ENCODE assay signal across 1 cellular context in the genomic region with DNA sequence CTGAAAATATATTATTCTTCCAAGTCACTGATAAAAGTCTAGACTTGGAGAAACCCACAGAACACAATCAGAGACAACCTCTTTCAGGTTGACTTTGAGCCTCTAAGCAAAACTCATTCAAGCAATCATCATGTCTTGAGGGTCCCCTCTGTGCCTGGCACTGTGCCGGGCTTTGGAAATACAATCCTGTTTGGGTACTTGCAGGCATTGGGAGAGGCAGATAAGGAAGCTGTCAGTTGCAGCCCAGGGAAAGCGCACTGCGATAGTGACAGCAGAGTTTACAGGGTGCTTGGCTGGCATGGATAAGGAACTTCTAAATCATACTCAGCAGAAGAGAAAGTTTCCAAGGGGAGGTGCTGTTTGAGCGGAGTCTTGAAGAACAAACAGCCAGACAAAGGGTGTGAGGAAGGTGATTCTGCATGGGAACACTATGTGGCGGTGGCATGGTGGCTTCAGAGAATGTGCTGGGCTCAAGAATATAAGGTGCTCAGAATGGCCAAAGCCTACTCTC.
TF ChIP-seq lines count a peak whose summit lies in the region.

No MANE protein-coding gene starts in this region.

TF ChIP-seq in K562, 482 proteins besides CTCF, POLR2A, EP300 and RAD21 (continued from another document and continues in another):
- TF ChIP-seq, protein P1, sequence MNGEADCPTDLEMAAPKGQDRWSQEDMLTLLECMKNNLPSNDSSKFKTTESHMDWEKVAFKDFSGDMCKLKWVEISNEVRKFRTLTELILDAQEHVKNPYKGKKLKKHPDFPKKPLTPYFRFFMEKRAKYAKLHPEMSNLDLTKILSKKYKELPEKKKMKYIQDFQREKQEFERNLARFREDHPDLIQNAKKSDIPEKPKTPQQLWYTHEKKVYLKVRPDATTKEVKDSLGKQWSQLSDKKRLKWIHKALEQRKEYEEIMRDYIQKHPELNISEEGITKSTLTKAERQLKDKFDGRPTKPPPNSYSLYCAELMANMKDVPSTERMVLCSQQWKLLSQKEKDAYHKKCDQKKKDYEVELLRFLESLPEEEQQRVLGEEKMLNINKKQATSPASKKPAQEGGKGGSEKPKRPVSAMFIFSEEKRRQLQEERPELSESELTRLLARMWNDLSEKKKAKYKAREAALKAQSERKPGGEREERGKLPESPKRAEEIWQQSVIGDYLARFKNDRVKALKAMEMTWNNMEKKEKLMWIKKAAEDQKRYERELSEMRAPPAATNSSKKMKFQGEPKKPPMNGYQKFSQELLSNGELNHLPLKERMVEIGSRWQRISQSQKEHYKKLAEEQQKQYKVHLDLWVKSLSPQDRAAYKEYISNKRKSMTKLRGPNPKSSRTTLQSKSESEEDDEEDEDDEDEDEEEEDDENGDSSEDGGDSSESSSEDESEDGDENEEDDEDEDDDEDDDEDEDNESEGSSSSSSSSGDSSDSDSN (IDR thresholded peaks at IDR 0.05; ENCODE audit: borderline replicate concordance in 1 of 2, low read depth in 2 of 2, low read length in 2 of 2), result 0 out of 4 replicates have a peak, but pooled peaks of 1 of the 2 experiments have one; percentile 41
- 0 out of 2 replicates have a peak, but pooled peaks have one; percentile 58 for TF ChIP-seq ZNF766 (CRISPR knock-in tag; conservative IDR thresholded peaks at IDR 0.05)
- TF ChIP-seq SMARCA5 (IDR thresholded peaks at IDR 0.05), result no peak
- TF ChIP-seq GATAD2B (IDR thresholded peaks at IDR 0.05; ENCODE audit: borderline replicate concordance), result 0 out of 2 replicates have a peak, but pooled peaks have one; percentile 29
- peak; percentile 98 for TF ChIP-seq CBFA2T2 (conservative IDR thresholded peaks at IDR 0.05)
- no peak for TF ChIP-seq NELFE (IDR thresholded peaks at IDR 0.05; ENCODE audit: insufficient read depth, insufficient read length)
- TF ChIP-seq CC2D1A (IDR thresholded peaks at IDR 0.05), result peak; percentile 90; the same call in 1 of the 2 replicates
- peak; percentile 22; the same call in 1 of the 2 replicates for TF ChIP-seq CXXC5 (CRISPR knock-in tag; IDR thresholded peaks at IDR 0.05)
- no peak for TF ChIP-seq NUFIP1 (IDR thresholded peaks at IDR 0.05; ENCODE audit: partially characterized antibody)
- TF ChIP-seq CREM (IDR thresholded peaks at IDR 0.05; ENCODE audit: low read depth), result peak; percentile 50; the same call in 1 of the 2 replicates
- TF ChIP-seq IRF1 (CRISPR knock-in tag; IDR thresholded peaks at IDR 0.05; ENCODE audit: borderline replicate concordance), result no peak
- no peak for TF ChIP-seq PHF21A (IDR thresholded peaks at IDR 0.05; ENCODE audit: borderline replicate concordance, low read depth)
- TF ChIP-seq TFAP4 (CRISPR knock-in tag; IDR thresholded peaks at IDR 0.05; ENCODE audit: borderline replicate concordance), result peak; percentile 37; the same call in 1 of the 2 replicates
- peak in 1 of 2 experiments; percentile 90; a peak in 2 of 4 replicates for TF ChIP-seq ZMIZ1 (IDR thresholded peaks at IDR 0.05; ENCODE audit: low read depth in 2 of 2, low read length in 2 of 2)
- TF ChIP-seq ZFX (CRISPR knock-in tag; IDR thresholded peaks at IDR 0.05), result no peak
- TF ChIP-seq MYC (IDR thresholded peaks at IDR 0.05; ENCODE audit: low read depth, low read length), result peak; percentile 18; the same call in 1 of the 2 replicates
- TF ChIP-seq MYC (CRISPR knock-in tag; IDR thresholded peaks at IDR 0.05; ENCODE audit: borderline replicate concordance, low read depth), result no peak
- TF ChIP-seq GTF3C2 (IDR thresholded peaks at IDR 0.05; ENCODE audit: borderline replicate concordance, extremely low read depth, insufficient read length), result no peak
- peak; percentile 79 for TF ChIP-seq BCOR (IDR thresholded peaks at IDR 0.05)
- TF ChIP-seq CLOCK (CRISPR knock-in tag; IDR thresholded peaks at IDR 0.05; ENCODE audit: borderline replicate concordance), result no peak
- TF ChIP-seq SETDB1 (IDR thresholded peaks at IDR 0.05; ENCODE audit: low read length), result no peak
- TF ChIP-seq CSDE1 (IDR thresholded peaks at IDR 0.05), result no peak
- TF ChIP-seq MAFF (IDR thresholded peaks at IDR 0.05; ENCODE audit: low read length), result 0 out of 2 replicates have a peak, but pooled peaks have one; percentile 7
- no peak for TF ChIP-seq TCF7 (IDR thresholded peaks at IDR 0.05; ENCODE audit: borderline replicate concordance)
- TF ChIP-seq PBX2 (CRISPR knock-in tag; IDR thresholded peaks at IDR 0.05; ENCODE audit: low read depth), result no peak
- peak; percentile 86 for TF ChIP-seq PBX2 (tag; conservative IDR thresholded peaks at IDR 0.05; ENCODE audit: low read depth)
- TF ChIP-seq TAF1 (IDR thresholded peaks at IDR 0.05; ENCODE audit: control insufficient read depth, extremely low read depth, insufficient read depth, low read length, severe bottlenecking), result peak; percentile 21
- TF ChIP-seq NR2F6 (CRISPR knock-in tag; IDR thresholded peaks at IDR 0.05), result no peak
- TF ChIP-seq, protein P2, sequence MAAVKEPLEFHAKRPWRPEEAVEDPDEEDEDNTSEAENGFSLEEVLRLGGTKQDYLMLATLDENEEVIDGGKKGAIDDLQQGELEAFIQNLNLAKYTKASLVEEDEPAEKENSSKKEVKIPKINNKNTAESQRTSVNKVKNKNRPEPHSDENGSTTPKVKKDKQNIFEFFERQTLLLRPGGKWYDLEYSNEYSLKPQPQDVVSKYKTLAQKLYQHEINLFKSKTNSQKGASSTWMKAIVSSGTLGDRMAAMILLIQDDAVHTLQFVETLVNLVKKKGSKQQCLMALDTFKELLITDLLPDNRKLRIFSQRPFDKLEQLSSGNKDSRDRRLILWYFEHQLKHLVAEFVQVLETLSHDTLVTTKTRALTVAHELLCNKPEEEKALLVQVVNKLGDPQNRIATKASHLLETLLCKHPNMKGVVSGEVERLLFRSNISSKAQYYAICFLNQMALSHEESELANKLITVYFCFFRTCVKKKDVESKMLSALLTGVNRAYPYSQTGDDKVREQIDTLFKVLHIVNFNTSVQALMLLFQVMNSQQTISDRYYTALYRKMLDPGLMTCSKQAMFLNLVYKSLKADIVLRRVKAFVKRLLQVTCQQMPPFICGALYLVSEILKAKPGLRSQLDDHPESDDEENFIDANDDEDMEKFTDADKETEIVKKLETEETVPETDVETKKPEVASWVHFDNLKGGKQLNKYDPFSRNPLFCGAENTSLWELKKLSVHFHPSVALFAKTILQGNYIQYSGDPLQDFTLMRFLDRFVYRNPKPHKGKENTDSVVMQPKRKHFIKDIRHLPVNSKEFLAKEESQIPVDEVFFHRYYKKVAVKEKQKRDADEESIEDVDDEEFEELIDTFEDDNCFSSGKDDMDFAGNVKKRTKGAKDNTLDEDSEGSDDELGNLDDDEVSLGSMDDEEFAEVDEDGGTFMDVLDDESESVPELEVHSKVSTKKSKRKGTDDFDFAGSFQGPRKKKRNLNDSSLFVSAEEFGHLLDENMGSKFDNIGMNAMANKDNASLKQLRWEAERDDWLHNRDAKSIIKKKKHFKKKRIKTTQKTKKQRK (IDR thresholded peaks at IDR 0.05; ENCODE audit: borderline replicate concordance, low read depth, low read length), result no peak
- TF ChIP-seq RHOXF2B (CRISPR knock-in tag; conservative IDR thresholded peaks at IDR 0.05), result no peak
- peak; percentile 41; the same call in 1 of the 2 replicates for TF ChIP-seq XRCC5 (IDR thresholded peaks at IDR 0.05; ENCODE audit: low read depth, low read length)
- TF ChIP-seq NFIX (CRISPR knock-in tag; IDR thresholded peaks at IDR 0.05; ENCODE audit: low read depth), result no peak
